ENCODE assay signal across 33 cellular contexts in the genomic region with DNA sequence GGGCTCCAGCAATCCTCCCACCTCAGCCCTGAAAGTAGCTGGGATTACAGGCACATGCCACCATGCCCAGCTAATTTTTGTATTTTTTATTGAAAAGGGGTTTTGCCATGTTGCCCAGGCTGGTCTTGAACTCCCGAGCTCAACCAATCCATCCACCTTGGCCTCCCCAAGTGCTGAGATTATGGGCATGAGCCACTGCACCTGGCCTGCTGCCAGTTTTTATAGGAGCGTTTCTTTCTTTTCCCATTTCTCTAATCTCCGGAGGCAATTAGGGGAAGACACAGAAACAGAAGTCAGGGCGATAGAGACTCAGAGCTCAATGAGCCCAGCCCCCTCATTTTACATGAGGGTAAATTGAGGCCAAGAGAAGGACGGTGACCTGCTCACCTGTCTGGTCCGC. TPM values are rescaled to one million over a fixed set of nuclear protein-coding genes. Genes with fewer than 3 reads are reported as not detected.
"Had no signal": no experiment of that assay in that cellular context is flagged by ENCODE, and none has a peak within 500 bp of the region (broad histone marks: within the 10 kb centered on the region; RNA-seq: fewer than 3 reads in every experiment).

No MANE protein-coding gene starts in this region.

- H3K4me3 ChIP-seq: adrenal gland, body of pancreas, breast epithelium had no signal

- H3K36me3 ChIP-seq: adrenal gland, brain microvascular endothelial cell, breast epithelium had no signal

- H3K27me3 ChIP-seq: adrenal gland, body of pancreas, breast epithelium had no signal

- FAIRE-seq: astrocyte, TTC549 had no signal

- H3K4me1 ChIP-seq: adrenal gland, body of pancreas, breast epithelium had no signal

- ATAC-seq: activated CD8-positive, alpha-beta T cell treated with anti-CD3 and anti-CD28 coated beads for 36 hours; activated naive CD4-positive, alpha-beta T cell treated with anti-CD3 and anti-CD28 coated beads, Interleukin-2, amount 50 U/mL, for 72 hours; activated T-cell treated with anti-CD3 and anti-CD28 coated beads, Interleukin-2, amount 50 U/mL, for 4 hours; activated T-cell treated with anti-CD3 and anti-CD28 coated beads, Interleukin-2, amount 50 U/mL, for 72 hours; activated T-helper 17 cell treated with anti-CD3 and anti-CD28 coated beads, Interleukin-2, amount 50 U/mL, for 72 hours; body of pancreas had no signal

- H3K9me3 ChIP-seq: adrenal gland, body of pancreas, breast epithelium had no signal

- H3K27ac ChIP-seq: adrenal gland, body of pancreas, brain microvascular endothelial cell, breast epithelium, VCaP had no signal

- DNase-seq: activated B cell treated with CpG ODN at 0.5 μM for 24 hours; activated CD4-positive, alpha-beta memory T cell treated with anti-CD3 and anti-CD28 coated beads for 36 hours; activated CD4-positive, alpha-beta T cell treated with anti-CD3 and anti-CD28 coated beads for 4 hours; activated CD4-positive, alpha-beta T cell treated with anti-CD3 and anti-CD28 coated beads, Interleukin-2, amount 10 ng/mL, durations not matched to agents 24 days and 14 days; activated CD4-positive, alpha-beta T cell treated with anti-CD3 and anti-CD28 coated beads, Interleukin-2, amount 50 U/mL, for 1 hour; activated CD4-positive, alpha-beta T cell treated with anti-CD3 and anti-CD28 coated beads, Interleukin-2, amount 50 U/mL, for 4 hours; activated CD4-positive, CD25-positive, alpha-beta regulatory T cell treated with anti-CD3 and anti-CD28 coated beads, Interleukin-2, amount 50 U/mL, for 72 hours; activated CD8-positive, alpha-beta memory T cell treated with anti-CD3 and anti-CD28 coated beads, Interleukin-2, amount 50 U/mL, for 4 hours; activated CD8-positive, alpha-beta T cell treated with anti-CD3 and anti-CD28 coated beads for 36 hours; activated effector memory CD4-positive, alpha-beta T cell treated with anti-CD3 and anti-CD28 coated beads, Interleukin-2, amount 50 U/mL, for 16 hours; activated gamma-delta T cell treated with Interleukin-2 at 50 U/mL for 16 hours; activated naive CD4-positive, alpha-beta T cell; activated naive CD4-positive, alpha-beta T cell treated with anti-CD3 and anti-CD28 coated beads for 36 hours; activated naive CD4-positive, alpha-beta T cell treated with anti-CD3 and anti-CD28 coated beads, Interleukin-2, amount 50 U/mL, for 16 hours; activated naive CD8-positive, alpha-beta T cell treated with anti-CD3 and anti-CD28 coated beads for 36 hours; activated T-cell treated with anti-CD3 and anti-CD28 coated beads for 4 hours; activated T-cell treated with anti-CD3 and anti-CD28 coated beads, Interleukin-2, amount 50 U/mL, for 1 hour; activated T-cell treated with anti-CD3 and anti-CD28 coated beads, Interleukin-2, amount 50 U/mL, for 4 hours; activated T-cell treated with anti-CD3 and anti-CD28 coated beads, Interleukin-2, amount 50 U/mL, for 72 hours; adrenal gland; amniotic stem cell; aorta; body of pancreas; brain microvascular endothelial cell; central memory CD4-positive, alpha-beta T cell; T-helper 2 cell; T-helper 9 cell had no signal

RNA-seq across cellular contexts. Expression of gene MGAT5B, which starts 10.4 kb away (rescaled TPM):
- total RNA-seq: activated CD8-positive, alpha-beta T cell treated with anti-CD3 and anti-CD28 coated beads for 36 hours had no signal
- polyA plus RNA-seq: aorta had no signal
